ENCODE assay signal across 32 cellular contexts in the genomic region with DNA sequence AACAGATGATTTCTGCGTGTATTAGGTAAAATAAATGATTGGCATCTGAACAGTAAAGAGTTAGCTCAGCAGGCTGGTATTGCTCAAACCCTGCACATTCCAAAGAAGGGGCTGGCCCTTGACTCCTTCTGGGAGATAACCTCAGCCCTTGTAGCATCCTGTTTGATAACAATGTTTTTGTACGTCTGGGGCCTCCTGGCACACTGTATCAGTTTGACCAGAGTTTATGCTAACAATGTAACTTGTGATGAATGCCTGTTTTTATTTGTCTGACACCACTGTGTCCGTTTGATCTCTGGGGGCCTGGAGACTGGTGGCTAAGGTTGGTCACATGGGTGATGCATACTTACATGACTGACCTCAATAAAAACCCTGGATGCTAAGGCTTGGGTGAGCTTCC. TPM values are rescaled to one million over a fixed set of nuclear protein-coding genes. Genes with fewer than 3 reads are reported as not detected.
DNase-seq lines count a peak whose midpoint lies in the region; ATAC-seq, FAIRE-seq and TF ChIP-seq lines count a peak whose summit lies in the region.
"Had no signal": no experiment of that assay in that cellular context is flagged by ENCODE, and none has a peak within 500 bp of the region (broad histone marks: within the 10 kb centered on the region; RNA-seq: fewer than 3 reads in every experiment).

No MANE protein-coding gene starts in this region.

- TF ChIP-seq EP300 in A549 (IDR thresholded peaks at IDR 0.05), result peak in 1 of 2 experiments; percentile 42; a peak in 1 of 5 replicates

- peak in 1 of 2 experiments; percentile 80 for DNase-seq in A549 (ENCODE audit: low read depth in 1 of 2, low spot score in 1 of 2)
- peak; percentile 54 for DNase-seq in M059J (ENCODE audit: low read depth)
- DNase-seq in amniotic epithelial cell (ENCODE audit: low read depth), result peak; percentile 90
- DNase-seq in left lobe of liver (ENCODE audit: low spot score), result no peak
- DNase-seq in mesenteric fat pad (ENCODE audit: low spot score), result no peak
- DNase-seq in UCSD-AML1 (lab: John Stamatoyannopoulos, UW; ENCODE audit: unreplicated experiment), result no peak
- no peak for DNase-seq in DMS79 (lab: John Stamatoyannopoulos, UW)
- DNase-seq: ACHN; activated gamma-delta T cell; activated naive CD8-positive, alpha-beta T cell treated with anti-CD3 and anti-CD28 coated beads, Interleukin-2, amount 10 ng/mL, durations not matched to agents 7 days and 5 days; activated T-cell treated with anti-CD3 and anti-CD28 coated beads, Interleukin-2, amount 50 U/mL, for 24 hours; CD8-positive, alpha-beta T cell; central memory CD4-positive, alpha-beta T cell; DMS153; endodermal cell; gastrocnemius medialis; H7; NCI-H1417 treated with DMSO at 0.1 percent for 48 hours; NCI-H2029 treated with DMSO at 0.1 percent for 48 hours; nephron progenitor cell; retina; SIG-M5; stimulated activated CD4-positive, alpha-beta T cell treated with anti-CD3 and anti-CD28 coated beads, Interleukin-1b, Interleukin-23, amount 100 ng/mL, for 48 hours; stimulated activated naive CD8-positive, alpha-beta T cell treated with anti-CD3 and anti-CD28 coated beads, Interleukin-15, Interleukin-2, amounts not matched to agents 100 U/mL and 50 U/mL, for 24 hours; T-cell had no signal

- no peak for FAIRE-seq in A549 (lab: Jason Lieb, UNC)
- FAIRE-seq: GM12891 had no signal

- peak; percentile 31 to 68; a peak in 4 of 6 replicates for ATAC-seq in A549
- peak; percentile 64 for ATAC-seq in left lobe of liver
- no peak for ATAC-seq in activated T-helper 17 cell treated with anti-CD3 and anti-CD28 coated beads, Interleukin-2, amount 50 U/mL, for 72 hours (replicated peaks)
- ATAC-seq: CD8-positive, alpha-beta T cell; gastrocnemius medialis; Panc1; stimulated activated naive CD8-positive, alpha-beta T cell treated with anti-CD3 and anti-CD28 coated beads, Interleukin-15, Interleukin-2, amounts not matched to agents 100 U/mL and 50 U/mL, for 24 hours; T-cell had no signal

- no peak overlapping the region for H3K27ac Mint-ChIP-seq in activated T-helper 17 cell treated with anti-CD3 and anti-CD28 coated beads, Interleukin-2, amount 50 U/mL, for 72 hours
- H3K27ac Mint-ChIP-seq: activated naive CD8-positive, alpha-beta T cell treated with anti-CD3 and anti-CD28 coated beads, Interleukin-2, amount 10 ng/mL, durations not matched to agents 7 days and 5 days; activated T-cell treated with anti-CD3 and anti-CD28 coated beads, Interleukin-2, amount 50 U/mL, for 24 hours; B cell; CD8-positive, alpha-beta T cell; endodermal cell; nephron progenitor cell; T-cell had no signal

- peaks cover 17% of the 10 kb centered on the region for H3K27me3 Mint-ChIP-seq in activated T-helper 17 cell treated with anti-CD3 and anti-CD28 coated beads, Interleukin-2, amount 50 U/mL, for 72 hours

- H3K4me1 Mint-ChIP-seq in activated T-helper 17 cell treated with anti-CD3 and anti-CD28 coated beads, Interleukin-2, amount 50 U/mL, for 72 hours, result peaks cover 6% of the 10 kb centered on the region
- H3K4me1 Mint-ChIP-seq: activated naive CD8-positive, alpha-beta T cell treated with anti-CD3 and anti-CD28 coated beads, Interleukin-2, amount 10 ng/mL, durations not matched to agents 7 days and 5 days; T-cell had no signal

- CTCF ChIA-PET in A549 (lab: Yijun Ruan, JAX), result interaction anchor here (0.6 to 4.4 kb wide), 5 partner anchors 22 to 201 kb away, joined by 3 to 25 read pairs (median 4); no protein-coding TSS in a partner anchor

- WGBS in A549 (ENCODE audit: missing lambda C conversion rate), result 8% methylated on average over 3 of the region's 3 CpGs

- no peak overlapping the region for H3K4me3 ChIP-seq in A549
- H3K4me3 ChIP-seq: esophagus muscularis mucosa, gastrocnemius medialis, hepatocyte, thoracic aorta had no signal

- H3K4me3 Mint-ChIP-seq in activated T-helper 17 cell treated with anti-CD3 and anti-CD28 coated beads, Interleukin-2, amount 50 U/mL, for 72 hours, result no peak overlapping the region
- H3K4me3 Mint-ChIP-seq: activated naive CD8-positive, alpha-beta T cell treated with anti-CD3 and anti-CD28 coated beads, Interleukin-2, amount 10 ng/mL, durations not matched to agents 7 days and 5 days; activated T-cell treated with anti-CD3 and anti-CD28 coated beads, Interleukin-2, amount 50 U/mL, for 24 hours; B cell; CD8-positive, alpha-beta T cell; endodermal cell; nephron progenitor cell; T-cell had no signal

- peaks cover 72% of the 10 kb centered on the region for H3K4me1 ChIP-seq in A549
- H3K4me1 ChIP-seq: gastrocnemius medialis had no signal

- no peaks in the 10 kb centered on the region for H3K9me3 ChIP-seq in A549
- H3K9me3 ChIP-seq: esophagus muscularis mucosa, gastrocnemius medialis, thoracic aorta had no signal

- H3K36me3 Mint-ChIP-seq in activated T-helper 17 cell treated with anti-CD3 and anti-CD28 coated beads, Interleukin-2, amount 50 U/mL, for 72 hours (ENCODE audit: low read depth), result no peaks in the 10 kb centered on the region
- H3K36me3 Mint-ChIP-seq: activated naive CD8-positive, alpha-beta T cell treated with anti-CD3 and anti-CD28 coated beads, Interleukin-2, amount 10 ng/mL, durations not matched to agents 7 days and 5 days; CD8-positive, alpha-beta T cell; T-cell had no signal

- no peaks in the 10 kb centered on the region for H3K9me3 Mint-ChIP-seq in activated T-helper 17 cell treated with anti-CD3 and anti-CD28 coated beads, Interleukin-2, amount 50 U/mL, for 72 hours
- H3K9me3 Mint-ChIP-seq: activated naive CD8-positive, alpha-beta T cell treated with anti-CD3 and anti-CD28 coated beads, Interleukin-2, amount 10 ng/mL, durations not matched to agents 7 days and 5 days; activated T-cell treated with anti-CD3 and anti-CD28 coated beads, Interleukin-2, amount 50 U/mL, for 24 hours; CD8-positive, alpha-beta T cell; endodermal cell; nephron progenitor cell; T-cell had no signal

- H3K27ac ChIP-seq in A549, result peak overlapping the region; percentile 42 to 62; a peak in 4 of 6 replicates
- H3K27ac ChIP-seq: esophagus muscularis mucosa, gastrocnemius medialis, hepatocyte, thoracic aorta had no signal

- no peak for TF ChIP-seq POLR2A in A549 (IDR thresholded peaks at IDR 0.05; ENCODE audit: low read length)

- peak overlapping the region; percentile 36; the same call in 2 of the 3 replicates for H3K4me2 ChIP-seq in A549
- H3K4me2 ChIP-seq: hepatocyte had no signal

- POLR2A ChIA-PET in A549 (lab: Yijun Ruan, JAX), result no interaction called here

- no peak for TF ChIP-seq RAD21 in A549 (conservative IDR thresholded peaks at IDR 0.05 in 1 of 2, IDR thresholded peaks at IDR 0.05 in 1 of 2)

- TF ChIP-seq CTCF in A549 (IDR thresholded peaks at IDR 0.05), result no peak

TF ChIP-seq in A549, 52 proteins besides CTCF, POLR2A, EP300 and RAD21 (continues in another document):
- TF ChIP-seq JUNB (IDR thresholded peaks at IDR 0.05) (no peak), CEBPB (IDR thresholded peaks at IDR 0.05) (peak; percentile 36 to 81; a peak in 2 of 4 replicates), TP53 (CRISPR knock-in tag; IDR thresholded peaks at IDR 0.05) (no peak), FOXS1 (CRISPR knock-in tag; IDR thresholded peaks at IDR 0.05) (no peak), ZC3H11A (IDR thresholded peaks at IDR 0.05) (no peak), CHD4 (IDR thresholded peaks at IDR 0.05; ENCODE audit: borderline replicate concordance) (no peak), HEYL (CRISPR knock-in tag; IDR thresholded peaks at IDR 0.05) (no peak), FOSL2 (IDR thresholded peaks at IDR 0.05) (no peak), FOSL2 (CRISPR knock-in tag; IDR thresholded peaks at IDR 0.05) (no peak), KDM5A (IDR thresholded peaks at IDR 0.05) (no peak)

RNA-seq across cellular contexts. Expression of a gene that starts 43.8 kb away (rescaled TPM):
- 8.1 and 10.8 TPM in 2 replicates for polyA plus RNA-seq in A549 (2011; rRNA removed)
- polyA plus RNA-seq in A549 (2012; cell fraction: cytosol; rRNA removed), result 14.4 and 20.8 TPM in 2 replicates
- 44.1 and 54.8 TPM in 2 replicates for polyA plus RNA-seq in A549 (2012; cell fraction: nucleus; rRNA removed)
- polyA plus RNA-seq in A549 (2017; fragmentation: RNase III; extraction: RNeasy Plus Mini Kit Qiagen cat#74134 plus additional on column Dnase treatment), result 16.3 to 22.8 TPM (median 21.3 TPM) in 3 replicates
- 20.3 and 29.0 TPM in 2 replicates for polyA minus RNA-seq in A549 (2011; rRNA and poly(A)+ RNA removed)
- 6.5 and 12.3 TPM in 2 replicates for total RNA-seq in M059J (2014; rRNA removed; shearing (Covaris generic))
- 2.4 TPM for total RNA-seq in left lobe of liver
- total RNA-seq in activated T-helper 17 cell treated with anti-CD3 and anti-CD28 coated beads, Interleukin-2, amount 50 U/mL, for 72 hours, result 1 to 10 TPM in 1 of 2 donors, under 1 TPM in 1; 0.95 to 7.2 TPM
- total RNA-seq in mesenteric fat pad, result 2.8 TPM
- total RNA-seq: CD8-positive, alpha-beta T cell had no signal

RNA-seq across cellular contexts. Expression of a gene that starts 59.1 kb away (rescaled TPM):
- polyA plus RNA-seq in A549 (2011; rRNA removed) (16.5 and 19.2 TPM in 2 replicates), A549 (2017; fragmentation: RNase III; extraction: RNeasy Plus Mini Kit Qiagen cat#74134 plus additional on column Dnase treatment) (24.9 to 30.4 TPM (median 27.5 TPM) in 3 replicates)
- 18.4 and 19.7 TPM in 2 replicates for polyA plus RNA-seq in A549 (2012; cell fraction: cytosol; rRNA removed)
- 60.4 and 73.2 TPM in 2 replicates for polyA plus RNA-seq in A549 (2012; cell fraction: nucleus; rRNA removed)
- polyA minus RNA-seq in A549 (2011; rRNA and poly(A)+ RNA removed), result 8.9 and 12.1 TPM in 2 replicates
- total RNA-seq in M059J (2014; rRNA removed; shearing (Covaris generic)), result 7.5 and 11.0 TPM in 2 replicates
- total RNA-seq in left lobe of liver (13.5 TPM), mesenteric fat pad (12.3 TPM)
- total RNA-seq in activated T-helper 17 cell treated with anti-CD3 and anti-CD28 coated beads, Interleukin-2, amount 50 U/mL, for 72 hours, result 10 to 100 TPM in 1 of 2 donors, 1 to 10 TPM in 1; 8.9 to 16.2 TPM

Comparison
In these comparisons a context has a peak if more than half of its experiments do, and no peak if none do; other contexts are left out.
1. DNase-seq: peak in M059J (single experiment) and amniotic epithelial cell (single experiment); none in left lobe of liver (single experiment), mesenteric fat pad (single experiment), UCSD-AML1 (single experiment) and DMS79 (single experiment).